Comparison of ENCODE assay signal across 1 cellular context in the genomic region with DNA sequence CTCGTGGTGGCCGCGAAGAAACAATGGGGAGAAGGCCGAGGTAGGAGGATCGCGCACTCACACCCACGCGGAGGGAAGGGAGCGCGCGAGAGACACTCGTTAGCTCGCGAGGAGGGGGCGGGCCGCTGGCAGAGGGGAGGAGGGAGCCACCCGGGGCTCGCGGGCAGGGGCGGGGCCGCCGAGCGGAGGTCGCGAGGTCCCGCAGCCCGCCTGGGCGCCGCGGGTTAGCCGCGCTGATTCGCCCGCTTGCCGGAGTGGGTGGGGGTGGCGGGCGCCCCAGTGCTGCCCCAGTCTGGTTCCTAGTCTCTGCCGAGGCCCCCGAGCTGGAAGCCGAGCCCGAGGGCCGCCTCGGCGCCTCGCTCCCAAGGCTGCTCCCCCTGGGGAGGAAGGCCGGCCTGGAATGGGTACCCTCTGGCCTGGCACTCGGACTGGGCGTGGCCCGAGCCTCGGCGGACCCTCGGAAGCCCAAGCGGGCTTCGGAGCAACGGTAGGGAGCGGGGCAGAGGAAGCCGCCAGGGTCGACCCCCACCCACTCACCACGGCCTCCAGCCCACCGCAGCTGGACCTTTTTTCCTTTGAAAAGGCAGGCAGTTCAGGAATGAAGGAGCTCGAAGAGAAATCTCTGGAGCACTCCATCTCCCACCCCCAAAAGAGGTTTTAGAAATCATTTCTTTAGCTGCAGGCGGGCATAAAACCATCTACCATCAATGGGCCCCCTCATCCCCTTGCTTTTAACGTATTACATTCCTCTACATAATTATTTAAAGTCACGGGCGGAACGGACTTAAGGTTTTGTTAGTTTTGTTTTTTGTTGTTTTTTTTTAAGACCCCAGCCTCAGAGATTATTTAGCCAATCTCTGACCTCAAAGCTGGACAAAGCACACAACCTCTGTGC.
TF ChIP-seq lines count a peak whose summit lies in the region.

No MANE protein-coding gene starts in this region.

TF ChIP-seq in K562, 482 proteins besides CTCF, POLR2A, EP300 and RAD21 (continued from another document):
- TF ChIP-seq GATAD2B (IDR thresholded peaks at IDR 0.05; ENCODE audit: borderline replicate concordance) (peak; percentile 83; the same call in 1 of the 2 replicates), TBL1XR1 (IDR thresholded peaks at IDR 0.05; ENCODE audit: low read length in 2 of 2) (no peak), ERF (CRISPR knock-in tag; IDR thresholded peaks at IDR 0.05) (peak; percentile 55; the same call in 1 of the 2 replicates), NFIC (IDR thresholded peaks at IDR 0.05) (no peak)
- TF ChIP-seq, protein P1, sequence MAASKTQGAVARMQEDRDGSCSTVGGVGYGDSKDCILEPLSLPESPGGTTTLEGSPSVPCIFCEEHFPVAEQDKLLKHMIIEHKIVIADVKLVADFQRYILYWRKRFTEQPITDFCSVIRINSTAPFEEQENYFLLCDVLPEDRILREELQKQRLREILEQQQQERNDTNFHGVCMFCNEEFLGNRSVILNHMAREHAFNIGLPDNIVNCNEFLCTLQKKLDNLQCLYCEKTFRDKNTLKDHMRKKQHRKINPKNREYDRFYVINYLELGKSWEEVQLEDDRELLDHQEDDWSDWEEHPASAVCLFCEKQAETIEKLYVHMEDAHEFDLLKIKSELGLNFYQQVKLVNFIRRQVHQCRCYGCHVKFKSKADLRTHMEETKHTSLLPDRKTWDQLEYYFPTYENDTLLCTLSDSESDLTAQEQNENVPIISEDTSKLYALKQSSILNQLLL (CRISPR knock-in tag; IDR thresholded peaks at IDR 0.05; ENCODE audit: borderline replicate concordance): peak; percentile 78; the same call in 1 of the 2 replicates
